ENCODE assay signal across 7 cellular contexts in genomic region chr1:97137862-97138514, GRCh38.
DNase-seq lines count a peak whose midpoint lies in the region; ATAC-seq lines count a peak whose summit lies in the region.

No MANE protein-coding gene starts in this region.

- H3K36me3 Mint-ChIP-seq in stimulated activated effector memory CD8-positive, alpha-beta T cell treated with anti-CD3 and anti-CD28 coated beads, Interleukin-12 subunit alpha, Interleukin-12 subunit beta, amount 100 ng/mL, for 72 hours, result no peaks in the 10 kb centered on the region

- peak; percentile 50 for DNase-seq in GM04503 (ENCODE audit: low read depth)
- peak; percentile 54 for DNase-seq in NCI-H526 treated with DMSO at 0.1 percent for 48 hours (lab: John Stamatoyannopoulos, UW)
- peak; percentile 73 for DNase-seq in astrocyte of the hippocampus (ENCODE audit: low read depth, low spot score)
- DNase-seq in iPS DF 6.9 (ENCODE audit: low read depth, low spot score), result peak; percentile 43
- no peak for DNase-seq in stimulated activated effector memory CD8-positive, alpha-beta T cell treated with anti-CD3 and anti-CD28 coated beads, Interleukin-12 subunit alpha, Interleukin-12 subunit beta, amount 100 ng/mL, for 72 hours (ENCODE audit: low spot score in 2 of 2)

- no peaks in the 10 kb centered on the region for H3K27me3 ChIP-seq in iPS DF 6.9 (ENCODE audit: control insufficient read depth, insufficient read depth, low read length)

- H3K9me3 ChIP-seq in iPS DF 6.9 (ENCODE audit: control insufficient read depth, insufficient read depth, low read length), result no peaks in the 10 kb centered on the region

- H3K4me3 Mint-ChIP-seq in stimulated activated effector memory CD8-positive, alpha-beta T cell treated with anti-CD3 and anti-CD28 coated beads, Interleukin-12 subunit alpha, Interleukin-12 subunit beta, amount 100 ng/mL, for 72 hours, result no peak overlapping the region

- no CpG with 5 or more reads among the region's 5 CpGs for WGBS in iPS DF 6.9 (ENCODE audit: insufficient coverage, insufficient read length)

- ATAC-seq in GM21423 (IDR thresholded peaks at IDR 0.05; ENCODE audit: unreplicated experiment) (peak; percentile 99), HG03565 (IDR thresholded peaks at IDR 0.05; ENCODE audit: unreplicated experiment) (peak; percentile 98)
- peak; percentile 76 for ATAC-seq in stimulated activated effector memory CD8-positive, alpha-beta T cell treated with anti-CD3 and anti-CD28 coated beads, Interleukin-12 subunit alpha, Interleukin-12 subunit beta, amount 100 ng/mL, for 72 hours

- H3K27ac ChIP-seq in iPS DF 6.9 (ENCODE audit: low read length), result no peak overlapping the region

- H3K4me3 ChIP-seq in iPS DF 6.9 (ENCODE audit: low read length), result no peak overlapping the region

- no peaks in the 10 kb centered on the region for H3K4me1 Mint-ChIP-seq in stimulated activated effector memory CD8-positive, alpha-beta T cell treated with anti-CD3 and anti-CD28 coated beads, Interleukin-12 subunit alpha, Interleukin-12 subunit beta, amount 100 ng/mL, for 72 hours

- H3K4me1 ChIP-seq in iPS DF 6.9 (ENCODE audit: control insufficient read depth, insufficient read depth, low read length), result no peaks in the 10 kb centered on the region

- no peaks in the 10 kb centered on the region for H3K36me3 ChIP-seq in iPS DF 6.9 (ENCODE audit: control insufficient read depth, insufficient read depth, low read length)

- no peak overlapping the region for H3K27ac Mint-ChIP-seq in stimulated activated effector memory CD8-positive, alpha-beta T cell treated with anti-CD3 and anti-CD28 coated beads, Interleukin-12 subunit alpha, Interleukin-12 subunit beta, amount 100 ng/mL, for 72 hours

- no peaks in the 10 kb centered on the region for H3K9me3 Mint-ChIP-seq in stimulated activated effector memory CD8-positive, alpha-beta T cell treated with anti-CD3 and anti-CD28 coated beads, Interleukin-12 subunit alpha, Interleukin-12 subunit beta, amount 100 ng/mL, for 72 hours

Comparison
In these comparisons a context has a peak if more than half of its experiments do, and no peak if none do; other contexts are left out.
1. DNase-seq: peak in GM04503 (single experiment), NCI-H526 treated with DMSO at 0.1 percent for 48 hours (single experiment), astrocyte of the hippocampus (single experiment) and iPS DF 6.9 (single experiment); none in stimulated activated effector memory CD8-positive, alpha-beta T cell treated with anti-CD3 and anti-CD28 coated beads, Interleukin-12 subunit alpha, Interleukin-12 subunit beta, amount 100 ng/mL, for 72 hours (0 of 2).
2. Peak in every context shown above with its lines, with median percentiles within 50 percentile points of each other: ATAC-seq.